Comparison of ENCODE assay signal across 8 cellular contexts in the genomic region with DNA sequence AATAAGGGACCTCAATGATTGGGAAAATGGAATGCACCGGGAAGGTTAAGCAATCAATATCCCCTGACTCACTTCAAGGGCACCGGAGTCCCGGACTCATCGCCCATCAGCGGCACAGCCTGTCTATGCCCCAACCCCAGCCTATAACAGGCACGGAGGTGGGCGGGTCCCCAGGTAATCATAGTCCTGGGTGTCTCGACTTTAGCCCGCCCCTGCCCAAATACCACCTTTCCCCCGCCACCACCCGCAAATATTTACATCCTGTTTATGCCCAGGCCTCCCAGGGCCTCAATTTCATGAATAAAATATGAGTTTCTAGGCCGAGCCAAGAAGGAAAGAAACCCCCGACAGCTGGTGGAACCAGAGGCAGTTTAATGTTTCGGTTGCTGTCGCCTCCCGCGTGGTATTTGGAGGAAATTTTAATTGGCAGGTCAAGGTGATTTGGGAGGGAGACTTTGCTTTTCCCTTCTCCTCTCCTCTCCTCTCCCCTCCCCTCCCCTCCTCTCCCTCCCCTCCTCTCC.
A peak's percentile ranks its signal among the peaks of the same experiment; 100 is the strongest.
DNase-seq lines count a peak whose midpoint lies in the region; ATAC-seq and TF ChIP-seq lines count a peak whose summit lies in the region.

No MANE protein-coding gene starts in this region.

- H4K20me1 ChIP-seq in BLaER1 = no peaks in the 10 kb centered on the region

- H3K27me3 ChIP-seq in BLaER1 (no peaks in the 10 kb centered on the region), brain microvascular endothelial cell (replicated peaks) (no peaks in the 10 kb centered on the region), iPS-20b (ENCODE audit: insufficient read depth, low read length) (no peaks in the 10 kb centered on the region)

- H3K4me2 ChIP-seq in BLaER1 = peak overlapping the region; percentile 86

- H3K9ac ChIP-seq in BLaER1 (peak overlapping the region; percentile 63; the same call in 1 of the 2 replicates), iPS-20b (ENCODE audit: low read depth, low read length) (no peak overlapping the region)

- peak; percentile 26 for DNase-seq in NCI-H128 (lab: John Stamatoyannopoulos, UW; ENCODE audit: unreplicated experiment)
- peak in 4 of 5 experiments; percentile 44 to 72 (median 50) for DNase-seq in T-helper 2 cell
- peak; percentile 58 for DNase-seq in brain microvascular endothelial cell
- no peak for DNase-seq in skeletal muscle cell (ENCODE audit: low read depth)

- H3K9me3 ChIP-seq in BLaER1 (no peaks in the 10 kb centered on the region), iPS-20b (ENCODE audit: insufficient read depth, low read depth, low read length) (no peaks in the 10 kb centered on the region)

- H3K27ac ChIP-seq in BLaER1 = no peak overlapping the region
- no peak overlapping the region for H3K27ac ChIP-seq in brain microvascular endothelial cell
- H3K27ac ChIP-seq in iPS-20b (ENCODE audit: low read length) = no peak overlapping the region

- H3K36me3 ChIP-seq in BLaER1 = no peaks in the 10 kb centered on the region
- no peaks in the 10 kb centered on the region for H3K36me3 ChIP-seq in brain microvascular endothelial cell (replicated peaks)
- H3K36me3 ChIP-seq in iPS-20b (ENCODE audit: insufficient read depth, low read depth, low read length) = no peaks in the 10 kb centered on the region

- H3K4me3 ChIP-seq in BLaER1 (peak overlapping the region; percentile 67), brain microvascular endothelial cell (ENCODE audit: low read depth, low read length) (peak overlapping the region; percentile 49), iPS-20b (ENCODE audit: low read length) (peak overlapping the region; percentile 76), skeletal muscle cell (ENCODE audit: low read depth, low read length) (peak overlapping the region; percentile 38)

- peaks cover 96% of the 10 kb centered on the region for H3K4me1 ChIP-seq in BLaER1
- peaks cover 3% of the 10 kb centered on the region for H3K4me1 ChIP-seq in iPS-20b (ENCODE audit: insufficient read depth, low read length)

- ATAC-seq in GM19463 (IDR thresholded peaks at IDR 0.05; ENCODE audit: unreplicated experiment) = peak; percentile 38
- no peak for ATAC-seq in HG03469 (IDR thresholded peaks at IDR 0.05; ENCODE audit: unreplicated experiment)

- no peak for TF ChIP-seq CTCF in brain microvascular endothelial cell (IDR thresholded peaks at IDR 0.05; ENCODE audit: low read depth, low read length, missing control alignments)

- in situ Hi-C loops in brain microvascular endothelial cell (cut with HindIII; ENCODE audit: low pct_ligation_motif_present, low sequenced_read_pairs) = no loop called here
